ENCODE assay signal across 11 cellular contexts in genomic region chr6:166286831-166287271, GRCh38. TPM values are rescaled to one million over a fixed set of nuclear protein-coding genes. Genes with fewer than 3 reads are reported as not detected.
A peak's percentile ranks its signal among the peaks of the same experiment; 100 is the strongest.
DNase-seq lines count a peak whose midpoint lies in the region; ATAC-seq and TF ChIP-seq lines count a peak whose summit lies in the region.
"Had no signal": no experiment of that assay in that cellular context is flagged by ENCODE, and none has a peak within 500 bp of the region (broad histone marks: within the 10 kb centered on the region; RNA-seq: fewer than 3 reads in every experiment).

No MANE protein-coding gene starts in this region.

- H3K4me3 ChIP-seq in GM12864 (ENCODE audit: low read depth, low read length) (no peak overlapping the region), dorsolateral prefrontal cortex (no peak overlapping the region), mesenchymal stem cell (ENCODE audit: insufficient read depth in 1 of 2, low read depth in 1 of 2, low read length in 2 of 2) (no peak overlapping the region)
- H3K4me3 ChIP-seq: skin epidermis had no signal

- no peak overlapping the region for H2BK5ac ChIP-seq in mesenchymal stem cell (ENCODE audit: low read depth, low read length, poor library complexity, severe bottlenecking)

- H2AFZ ChIP-seq in mesenchymal stem cell (ENCODE audit: low read depth, low read length), result no peak overlapping the region

- H3K9me3 Mint-ChIP-seq in effector memory CD8-positive, alpha-beta T cell, result no peaks in the 10 kb centered on the region

- H2AK5ac ChIP-seq in mesenchymal stem cell (ENCODE audit: low read length, severe bottlenecking), result no peak overlapping the region

- H4K8ac ChIP-seq in mesenchymal stem cell (ENCODE audit: low read length), result no peak overlapping the region

- WGBS in mesenchymal stem cell, result 57% methylated on average over 7 of the region's 8 CpGs

- H3K23ac ChIP-seq in mesenchymal stem cell (ENCODE audit: low read length in 2 of 2), result peak overlapping the region in 1 of 2 experiments; percentile 55

- H3K27me3 Mint-ChIP-seq in effector memory CD8-positive, alpha-beta T cell, result peaks cover 32 to 64% of the 10 kb centered on the region in 2 donors

- no peak for TF ChIP-seq CTCF in GM12864 (IDR thresholded peaks at IDR 0.05; ENCODE audit: low read depth, low read length, missing control alignments)
- no peak for TF ChIP-seq CTCF in dorsolateral prefrontal cortex (IDR thresholded peaks at IDR 0.05 in 54 of 56, conservative IDR thresholded peaks at IDR 0.05 in 2 of 56; ENCODE audit: low read depth in 1 of 56, partially characterized antibody in 56 of 56)
- TF ChIP-seq CTCF in omental fat pad (IDR thresholded peaks at IDR 0.05), result no peak

- no peak overlapping the region for H4K91ac ChIP-seq in mesenchymal stem cell (ENCODE audit: low read length)

- no peaks in the 10 kb centered on the region for H3K36me3 ChIP-seq in mesenchymal stem cell (ENCODE audit: control insufficient read depth in 1 of 2, insufficient read depth in 2 of 2, low read depth in 1 of 2, low read length in 2 of 2)

- ATAC-seq in GM21360 (IDR thresholded peaks at IDR 0.05; ENCODE audit: unreplicated experiment), result peak; percentile 95
- ATAC-seq in HG03439 (IDR thresholded peaks at IDR 0.05; ENCODE audit: unreplicated experiment), result peak; percentile 81
- peak; percentile 27 for ATAC-seq in effector memory CD8-positive, alpha-beta T cell (replicated peaks)
- no peak for ATAC-seq in omental fat pad (ENCODE audit: low FRiP score)

- no peak overlapping the region for H3K27ac Mint-ChIP-seq in effector memory CD8-positive, alpha-beta T cell

- H2BK12ac ChIP-seq in mesenchymal stem cell (ENCODE audit: low read length in 2 of 2), result no peak overlapping the region

- no peaks in the 10 kb centered on the region for H3K27me3 ChIP-seq in dorsolateral prefrontal cortex
- H3K27me3 ChIP-seq in mesenchymal stem cell (ENCODE audit: control insufficient read depth in 1 of 2, insufficient read depth in 1 of 2, low read length in 2 of 2), result peaks cover 28 to 44% of the 10 kb centered on the region in 2 experiments

- H2BK120ac ChIP-seq in mesenchymal stem cell (ENCODE audit: low read depth, low read length), result no peak overlapping the region

- no peak overlapping the region for H2BK15ac ChIP-seq in mesenchymal stem cell (ENCODE audit: low read depth, poor library complexity, severe bottlenecking)

- H3K4me3 Mint-ChIP-seq in effector memory CD8-positive, alpha-beta T cell, result no peak overlapping the region

- no peaks in the 10 kb centered on the region for H3K79me1 ChIP-seq in mesenchymal stem cell (replicated peaks; ENCODE audit: low read length, poor library complexity, severe bottlenecking)

- H3K27ac ChIP-seq in dorsolateral prefrontal cortex, result peak overlapping the region in 16 of 59 donors; percentile 0 to 53 (median 34)
- no peak overlapping the region for H3K27ac ChIP-seq in mesenchymal stem cell (ENCODE audit: low read length, poor library complexity, severe bottlenecking)
- H3K27ac ChIP-seq: epithelial cell of prostate, skin epidermis had no signal

- DNase-seq in GM12864 (ENCODE audit: low read depth), result peak; percentile 61
- DNase-seq in effector memory CD8-positive, alpha-beta T cell, result no peak
- no peak for DNase-seq in dorsolateral prefrontal cortex
- DNase-seq in activated naive CD4-positive, alpha-beta T cell treated with Interleukin-2 at 50 U/mL for 16 hours, result no peak
- no peak for DNase-seq in omental fat pad (ENCODE audit: low spot score)
- no peak for DNase-seq in mesenchymal stem cell

- H3K9me3 ChIP-seq in mesenchymal stem cell (ENCODE audit: control insufficient read depth, low read length), result no peaks in the 10 kb centered on the region

- H3K4me1 Mint-ChIP-seq in effector memory CD8-positive, alpha-beta T cell (ENCODE audit: low read depth in 2 of 2), result no peaks in the 10 kb centered on the region

- no peak overlapping the region for H3K18ac ChIP-seq in mesenchymal stem cell (ENCODE audit: low read depth in 1 of 2, low read length in 2 of 2)

- H3K36me3 Mint-ChIP-seq in effector memory CD8-positive, alpha-beta T cell (ENCODE audit: insufficient read depth), result no peaks in the 10 kb centered on the region

- H3K4me1 ChIP-seq in mesenchymal stem cell (ENCODE audit: control insufficient read depth, insufficient read depth, low read depth, low read length), result no peaks in the 10 kb centered on the region

- H3K9ac ChIP-seq in mesenchymal stem cell (ENCODE audit: low read length), result no peak overlapping the region

- no peak overlapping the region for H3K14ac ChIP-seq in mesenchymal stem cell (ENCODE audit: low read length in 2 of 2)

- H3K4me2 ChIP-seq in mesenchymal stem cell (ENCODE audit: low read length, poor library complexity, severe bottlenecking), result no peak overlapping the region

- H3K4ac ChIP-seq in mesenchymal stem cell (ENCODE audit: low read depth in 1 of 2, low read length in 2 of 2), result no peak overlapping the region

- intact Hi-C loops in dorsolateral prefrontal cortex (cut with DNase I), result no loop called here

RNA-seq across cellular contexts. Expression of gene PRR18, which starts 21.3 kb away (rescaled TPM):
- total RNA-seq in dorsolateral prefrontal cortex (100 to 1,000 TPM in 13 of 120 experiments, 10 to 100 TPM in 105, 1 to 10 TPM in 2; 7.1 to 260 (median 51.2) TPM), omental fat pad (under 1 TPM in 3 of 4 donors, not detected in 1; 0.37 to 0.63 (median 0.38) TPM)
- not detected for polyA plus RNA-seq in mesenchymal stem cell (2013, experiment 1 of 2)
- polyA plus RNA-seq in mesenchymal stem cell (2013, experiment 2 of 2), result not detected
- total RNA-seq: T-helper 1 cell treated with Interleukin-12 subunit alpha and Interleukin-12 subunit beta and Interleukin-4 antibody, amounts not matched to agents 30 ng/mL and 1 ng/mL, for 36 hours had no signal

RNA-seq across cellular contexts. Expression of gene SFT2D1, which starts 55.5 kb away (rescaled TPM):
- 10 to 100 TPM; 32.7 to 79.7 (median 45.4) TPM for total RNA-seq in dorsolateral prefrontal cortex
- 10 to 100 TPM; 40.0 to 63.7 (median 53.8) TPM for total RNA-seq in omental fat pad
- polyA plus RNA-seq in mesenchymal stem cell (2013, experiment 1 of 2), result 57.5 TPM
- 62.7 TPM for polyA plus RNA-seq in mesenchymal stem cell (2013, experiment 2 of 2)

Comparison
In these comparisons a context has a peak if more than half of its experiments do, and no peak if none do; other contexts are left out.
1. RNA of gene PRR18, which starts 21.3 kb away (total RNA-seq): 7.1 to 260 TPM in dorsolateral prefrontal cortex; 0.37 to 0.63 TPM in omental fat pad; every median in the first group is over 4 times any median in the second.